26 cellular contexts compared by ENCODE assay signal in genomic region chr2:97999536-97999935, GRCh38.
"Had no signal": no experiment of that assay in that cellular context is flagged by ENCODE, and none has a peak within 500 bp of the region (broad histone marks: within the 10 kb centered on the region; RNA-seq: fewer than 3 reads in every experiment).

No MANE protein-coding gene starts in this region.

- H3K36me3 ChIP-seq: gastrocnemius medialis, neural progenitor cell, right atrium auricular region, sigmoid colon, stomach, thyroid gland, vagina had no signal

- H3K27ac ChIP-seq: gastrocnemius medialis, neural progenitor cell, parathyroid adenoma, right atrium auricular region, sigmoid colon, stomach, thyroid gland, vagina had no signal

- H3K9ac ChIP-seq: neural progenitor cell, parathyroid adenoma had no signal

- DNase-seq: cortex of kidney; effector CD4-positive, alpha-beta T cell; foreskin fibroblast; gastrocnemius medialis; head of caudate nucleus; mucosa of descending colon; naive B cell; sigmoid colon; stimulated activated CD4-positive, alpha-beta T cell treated with anti-CD3 and anti-CD28 coated beads, Interleukin-2, amount 100 ng/mL, for 24 hours; stimulated activated CD4-positive, alpha-beta T cell treated with anti-CD3 and anti-CD28 coated beads, Interleukin-4, amount 100 ng/mL, for 24 hours; stimulated activated naive CD4-positive, alpha-beta T cell treated with Interleukin-2 at 50 U/mL for 16 hours; stomach; trophoblast cell had no signal

- H3K27ac Mint-ChIP-seq: memory B cell; mesothelial cell of epicardium; naive B cell; natural killer cell treated with Interleukin-12 subunit alpha and Interleukin-12 subunit beta and Interleukin-15 and Interleukin-18, amount 100 ng/mL, for 72 hours; neural progenitor cell; progenitor cell of endocrine pancreas; stimulated activated effector memory CD8-positive, alpha-beta T cell treated with anti-CD3 and anti-CD28 coated beads, Interleukin-12 subunit alpha, Interleukin-12 subunit beta, amount 100 ng/mL, for 72 hours had no signal

- H3K27me3 ChIP-seq: gastrocnemius medialis, neural progenitor cell, right atrium auricular region, sigmoid colon, stomach, thyroid gland, vagina had no signal

- FAIRE-seq: keratinocyte had no signal

- H3K4me3 Mint-ChIP-seq: memory B cell; mesothelial cell of epicardium; natural killer cell treated with Interleukin-12 subunit alpha and Interleukin-12 subunit beta and Interleukin-15 and Interleukin-18, amount 100 ng/mL, for 72 hours; neural progenitor cell; stimulated activated effector memory CD8-positive, alpha-beta T cell treated with anti-CD3 and anti-CD28 coated beads, Interleukin-12 subunit alpha, Interleukin-12 subunit beta, amount 100 ng/mL, for 72 hours had no signal

- H3K9me3 Mint-ChIP-seq: memory B cell; mesothelial cell of epicardium; naive B cell; natural killer cell treated with Interleukin-12 subunit alpha and Interleukin-12 subunit beta and Interleukin-15 and Interleukin-18, amount 100 ng/mL, for 72 hours; neural progenitor cell; stimulated activated effector memory CD8-positive, alpha-beta T cell treated with anti-CD3 and anti-CD28 coated beads, Interleukin-12 subunit alpha, Interleukin-12 subunit beta, amount 100 ng/mL, for 72 hours had no signal

- H3K4me3 ChIP-seq: gastrocnemius medialis, lung, mucosa of descending colon, neural progenitor cell, right atrium auricular region, sigmoid colon, stomach, thyroid gland, vagina had no signal

- H2AFZ ChIP-seq: neural progenitor cell, parathyroid adenoma had no signal

- H3K36me3 Mint-ChIP-seq: mesothelial cell of epicardium; natural killer cell treated with Interleukin-12 subunit alpha and Interleukin-12 subunit beta and Interleukin-15 and Interleukin-18, amount 100 ng/mL, for 72 hours had no signal

- H3K79me2 ChIP-seq: parathyroid adenoma had no signal

- ATAC-seq: gastrocnemius medialis; left lobe of liver; mucosa of descending colon; natural killer cell treated with Interleukin-12 subunit alpha and Interleukin-12 subunit beta and Interleukin-15 and Interleukin-18, amount 100 ng/mL, for 72 hours; stimulated activated effector memory CD8-positive, alpha-beta T cell treated with anti-CD3 and anti-CD28 coated beads, Interleukin-12 subunit alpha, Interleukin-12 subunit beta, amount 100 ng/mL, for 72 hours had no signal

- H3K4me1 ChIP-seq: parathyroid adenoma had no signal

- H3K9me3 ChIP-seq: gastrocnemius medialis, mucosa of descending colon, right atrium auricular region, sigmoid colon, stomach, thyroid gland, vagina had no signal

- H3K4me2 ChIP-seq: neural progenitor cell had no signal

- H3K27me3 Mint-ChIP-seq: memory B cell, naive B cell, progenitor cell of endocrine pancreas had no signal
